22 cellular contexts compared by ENCODE assay signal in the genomic region with DNA sequence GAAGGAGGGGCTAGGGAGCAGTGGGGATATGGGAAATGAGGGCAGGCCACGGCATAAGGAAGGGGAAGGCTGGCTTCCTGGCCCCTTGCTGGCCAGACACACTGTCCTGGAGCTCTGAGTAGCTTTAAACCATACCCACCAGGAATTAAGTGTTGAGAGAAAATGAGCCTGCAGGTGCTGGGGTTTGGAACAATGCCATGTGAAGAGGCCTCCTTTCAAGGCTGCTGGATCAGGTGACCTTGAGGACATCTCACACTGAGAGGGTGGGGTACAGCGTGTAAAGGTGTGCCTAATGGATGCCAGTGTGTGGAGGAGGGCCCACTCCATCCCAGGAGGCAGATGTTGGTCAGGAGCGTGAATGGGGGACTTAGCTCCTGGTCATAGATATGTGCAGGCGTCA.
DNase-seq lines count a peak whose midpoint lies in the region; FAIRE-seq and TF ChIP-seq lines count a peak whose summit lies in the region.
"Had no signal": no experiment of that assay in that cellular context is flagged by ENCODE, and none has a peak within 500 bp of the region (broad histone marks: within the 10 kb centered on the region; RNA-seq: fewer than 3 reads in every experiment).

No MANE protein-coding gene starts in this region.

- no peaks in the 10 kb centered on the region for H3K27me3 ChIP-seq in prostate gland (replicated peaks; ENCODE audit: insufficient read depth)
- H3K27me3 ChIP-seq: BLaER1, MG63 had no signal

- no peaks in the 10 kb centered on the region for H3K9me3 ChIP-seq in prostate gland
- H3K9me3 ChIP-seq: BLaER1, HAP-1, MG63, psoas muscle had no signal

- no peak overlapping the region for H3K4me3 ChIP-seq in prostate gland
- H3K4me3 ChIP-seq: BLaER1, HAP-1, MG63, psoas muscle, SK-N-MC had no signal

- 78% methylated on average over 4 of the region's 4 CpGs for WGBS in prostate gland

- intact Hi-C loops in prostate gland (cut with DNase I): no loop called here

- H3K36me3 ChIP-seq in prostate gland: no peaks in the 10 kb centered on the region
- H3K36me3 ChIP-seq: BLaER1, HAP-1, MG63 had no signal

- DNase-seq in NCI-H2227 (lab: John Stamatoyannopoulos, UW; ENCODE audit: unreplicated experiment) (peak; percentile 18), NCI-H2227 treated with DMSO at 0.1 percent for 48 hours (lab: John Stamatoyannopoulos, UW) (no peak), NCI-H1436 treated with DMSO at 0.1 percent for 48 hours (lab: John Stamatoyannopoulos, UW) (peak; percentile 53), NCI-H345 (lab: John Stamatoyannopoulos, UW) (peak; percentile 94), mucosa of gallbladder (ENCODE audit: low spot score) (peak; percentile 30), prostate gland (ENCODE audit: low spot score) (no peak), GM12892 (ENCODE audit: insufficient read length) (no peak)
- DNase-seq in stimulated activated CD4-positive, alpha-beta T cell treated with anti-CD3 and anti-CD28 coated beads, Interleukin-2, amount 100 ng/mL, for 48 hours: no peak
- DNase-seq: 8988T; activated CD8-positive, alpha-beta memory T cell treated with anti-CD3 and anti-CD28 coated beads for 24 hours; glutamatergic neuron; MG63; midbrain; NCI-H524; stimulated activated CD4-positive, alpha-beta T cell treated with anti-CD3 and anti-CD28 coated beads, Interleukin-4, amount 100 ng/mL, for 1 hour; stimulated activated naive CD8-positive, alpha-beta T cell treated with anti-CD3 and anti-CD28 coated beads, Interleukin-15, amount 100 ng/mL, for 72 hours; T-helper 9 cell had no signal

- TF ChIP-seq POLR2A in prostate gland (IDR thresholded peaks at IDR 0.05): no peak
- no peak for TF ChIP-seq POLR2A in GM12892 (IDR thresholded peaks at IDR 0.05; ENCODE audit: low read depth, low read length)

- FAIRE-seq in GM12892 (lab: Jason Lieb, UNC): no peak
- FAIRE-seq: GM12891 had no signal

- no peak for TF ChIP-seq CTCF in prostate gland (IDR thresholded peaks at IDR 0.05)

- H3K4me1 ChIP-seq in prostate gland (replicated peaks): no peaks in the 10 kb centered on the region
- H3K4me1 ChIP-seq: HAP-1, psoas muscle had no signal

- no peak overlapping the region for H3K27ac ChIP-seq in prostate gland
- H3K27ac ChIP-seq: BLaER1, psoas muscle, SK-N-MC had no signal

Comparison
In these comparisons a context has a peak if more than half of its experiments do, and no peak if none do; other contexts are left out.
1. DNase-seq: peak in NCI-H2227 (single experiment), NCI-H1436 treated with DMSO at 0.1 percent for 48 hours (single experiment), NCI-H345 (single experiment) and mucosa of gallbladder (single experiment); none in NCI-H2227 treated with DMSO at 0.1 percent for 48 hours (single experiment), prostate gland (single experiment), GM12892 (single experiment) and stimulated activated CD4-positive, alpha-beta T cell treated with anti-CD3 and anti-CD28 coated beads, Interleukin-2, amount 100 ng/mL, for 48 hours (0 of 2).